ENCODE assay signal across 8 cellular contexts in genomic region chr13:21671793-21672680, GRCh38. TPM values are rescaled to one million over a fixed set of nuclear protein-coding genes. Genes with fewer than 3 reads are reported as not detected.
DNase-seq lines count a peak whose midpoint lies in the region; TF ChIP-seq lines count a peak whose summit lies in the region.

No MANE protein-coding gene starts in this region.

- POLR2A ChIA-PET in Caco-2 (lab: Charles Lee): no interaction called here

- intact Hi-C loops in Caco-2 (cut with micrococcal nuclease; ENCODE audit: unreplicated experiment): loop anchor here (5.0 to 10.0 kb wide), 4 partner anchors 70 to 393 kb away; no protein-coding TSS in a partner anchor

- peaks cover 28% of the 10 kb centered on the region for H3K27me3 Mint-ChIP-seq in Caco-2 (ENCODE audit: insufficient read depth, unreplicated experiment)
- H3K27me3 Mint-ChIP-seq in nephron progenitor cell (ENCODE audit: low read depth, poor library complexity): peaks cover 18% of the 10 kb centered on the region

- H3K4me1 Mint-ChIP-seq in Caco-2 (ENCODE audit: low read depth, unreplicated experiment) (peaks cover 24% of the 10 kb centered on the region), nephron progenitor cell (peaks cover 62% of the 10 kb centered on the region)

- H3K36me3 ChIP-seq in Caco-2 (ENCODE audit: control insufficient read depth, insufficient read depth, low read length): no peaks in the 10 kb centered on the region

- peaks cover 26% of the 10 kb centered on the region for H3K4me1 ChIP-seq in Caco-2

- CTCF ChIA-PET in Caco-2 (lab: Charles Lee): interaction anchor here (1.6 kb wide), 1 partner anchor 34 kb away, joined by 4 read pairs; no protein-coding TSS in a partner anchor

- H3K4me3 Mint-ChIP-seq in Caco-2 (ENCODE audit: unreplicated experiment): peak overlapping the region; percentile 98
- H3K4me3 Mint-ChIP-seq in nephron progenitor cell: peak overlapping the region; percentile 99

- TSS peak; percentile 61 for BruUV-seq in Caco-2 (replicated peaks; lab: Mats Ljungman, UMichigan)

- no peaks in the 10 kb centered on the region for H3K9me3 Mint-ChIP-seq in Caco-2 (ENCODE audit: unreplicated experiment)
- peaks cover 2% of the 10 kb centered on the region for H3K9me3 Mint-ChIP-seq in nephron progenitor cell

- TF ChIP-seq CTCF in Caco-2 (IDR thresholded peaks at IDR 0.05; ENCODE audit: insufficient read depth in 1 of 2, low read depth in 1 of 2, low read length in 1 of 2, severe bottlenecking in 1 of 2, unreplicated experiment in 1 of 2) (no peak), nephron progenitor cell (IDR thresholded peaks at IDR 0.05) (no peak)

- H3K4me3 ChIP-seq in Caco-2 (ENCODE audit: low read depth, low read length): peak overlapping the region; percentile 80

- H3K9me3 ChIP-seq in Caco-2: no peaks in the 10 kb centered on the region

- peaks cover 3% of the 10 kb centered on the region; the same call in 1 of the 2 replicates for H3K27me3 ChIP-seq in Caco-2 (replicated peaks; ENCODE audit: control insufficient read depth, insufficient read depth, low read length)

- peaks cover 8% of the 10 kb centered on the region for H3K36me3 Mint-ChIP-seq in Caco-2 (ENCODE audit: insufficient read depth, unreplicated experiment)
- H3K36me3 Mint-ChIP-seq in nephron progenitor cell (ENCODE audit: low read depth): peaks cover 2% of the 10 kb centered on the region

- no peak for DNase-seq in Caco-2
- peak; percentile 28 for DNase-seq in HuH-7 (ENCODE audit: low spot score)
- DNase-seq in central memory CD4-positive, alpha-beta T cell: peak; percentile 21
- DNase-seq in nephron progenitor cell: peak; percentile 17
- DNase-seq in A172 (ENCODE audit: low spot score): no peak
- DNase-seq in NOMO-1 treated with DMSO at 0.1 percent for 48 hours (lab: John Stamatoyannopoulos, UW; ENCODE audit: unreplicated experiment): no peak
- DNase-seq in activated effector memory CD4-positive, alpha-beta T cell treated with Interleukin-2 at 50 U/mL for 16 hours: no peak
- no peak for DNase-seq in KG1 (lab: John Stamatoyannopoulos, UW)

- H3K27ac Mint-ChIP-seq in Caco-2 (ENCODE audit: unreplicated experiment) (no peak overlapping the region), nephron progenitor cell (no peak overlapping the region)

RNA-seq across cellular contexts. Expression of gene FGF9, which starts 1.2 kb away (rescaled TPM):
- total RNA-seq in Caco-2 (2022): 1.0 and 1.1 TPM in 2 replicates
- total RNA-seq in A172 (2014; rRNA removed; shearing (Covaris generic)): not detected in 2 replicates

Comparison
In these comparisons a context has a peak if more than half of its experiments do, and no peak if none do; other contexts are left out.
1. DNase-seq: peak in HuH-7 (single experiment), central memory CD4-positive, alpha-beta T cell (single experiment) and nephron progenitor cell (single experiment); none in Caco-2 (0 of 2), A172 (single experiment), NOMO-1 treated with DMSO at 0.1 percent for 48 hours (single experiment), activated effector memory CD4-positive, alpha-beta T cell treated with Interleukin-2 at 50 U/mL for 16 hours (single experiment) and KG1 (single experiment).